9 cellular contexts compared by ENCODE assay signal in the genomic region with DNA sequence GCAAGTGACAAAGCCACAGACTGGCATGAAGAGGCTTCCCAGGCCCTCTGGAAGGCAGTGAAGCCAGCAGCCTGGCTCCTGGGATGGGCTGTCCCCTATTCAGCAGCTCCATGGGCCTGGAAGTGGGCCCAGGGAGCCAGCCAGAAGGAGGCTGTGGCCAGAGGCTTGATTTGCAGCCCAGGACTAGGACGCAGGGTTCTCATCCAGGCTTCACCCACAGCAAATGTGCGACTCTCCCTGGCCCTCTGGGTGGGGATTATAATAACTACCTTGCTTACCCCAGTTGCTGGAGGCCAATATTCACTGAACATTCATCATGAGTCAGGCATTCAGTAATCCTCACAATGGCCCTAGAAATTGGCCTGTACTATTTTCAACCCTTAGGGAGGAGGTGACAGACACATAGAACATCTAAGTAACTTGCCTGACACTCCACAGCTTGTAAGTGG. TPM values are rescaled to one million over a fixed set of nuclear protein-coding genes. Genes with fewer than 3 reads are reported as not detected.
A peak's percentile ranks its signal among the peaks of the same experiment; 100 is the strongest.
DNase-seq lines count a peak whose midpoint lies in the region; ATAC-seq and TF ChIP-seq lines count a peak whose summit lies in the region.
"Had no signal": no experiment of that assay in that cellular context is flagged by ENCODE, and none has a peak within 500 bp of the region (broad histone marks: within the 10 kb centered on the region; RNA-seq: fewer than 3 reads in every experiment).

No MANE protein-coding gene starts in this region.

- DNase-seq in G401 (ENCODE audit: low spot score): peak; percentile 25
- peak; percentile 30 for DNase-seq in NCI-H2227 (lab: John Stamatoyannopoulos, UW; ENCODE audit: unreplicated experiment)
- DNase-seq in dermis blood vessel endothelial cell: peak; percentile 52
- DNase-seq in osteoblast (ENCODE audit: insufficient read length, low spot score, missing footprints): peak; percentile 95
- DNase-seq in stimulated activated CD4-positive, alpha-beta T cell treated with anti-CD3 and anti-CD28 coated beads, Interleukin-12 subunit alpha, Interleukin-12 subunit beta, amount 100 ng/mL, for 4 hours: no peak
- no peak for DNase-seq in retina
- DNase-seq in NK-92 (lab: John Stamatoyannopoulos, UW; ENCODE audit: unreplicated experiment): no peak
- DNase-seq: NCI-H226 had no signal

- H3K4me2 ChIP-seq in osteoblast (ENCODE audit: insufficient read depth, low read length): no peak overlapping the region

- no peaks in the 10 kb centered on the region for H3K27me3 ChIP-seq in osteoblast (ENCODE audit: insufficient read depth, low read length)

- TF ChIP-seq CTCF in osteoblast (IDR thresholded peaks at IDR 0.05; ENCODE audit: extremely low read depth, low read depth, low read length): no peak

- no peak for ATAC-seq in HG03442 (IDR thresholded peaks at IDR 0.05; ENCODE audit: unreplicated experiment)

- H3K27ac ChIP-seq in osteoblast (ENCODE audit: low read depth, low read length): peak overlapping the region; percentile 59

- no peaks in the 10 kb centered on the region for H4K20me1 ChIP-seq in osteoblast (ENCODE audit: insufficient read depth, low read length)

- H3K4me1 ChIP-seq in osteoblast (ENCODE audit: insufficient read depth, low read length): peaks cover 27% of the 10 kb centered on the region

- H3K36me3 ChIP-seq in osteoblast (ENCODE audit: insufficient read depth, low read length): no peaks in the 10 kb centered on the region

- in situ Hi-C loops in G401 (cut with HindIII; ENCODE audit: low sequenced_read_pairs): no loop called here

- H3K9me3 ChIP-seq in osteoblast (ENCODE audit: low read depth, low read length): no peaks in the 10 kb centered on the region

- peak overlapping the region; percentile 44 for H2AFZ ChIP-seq in osteoblast (ENCODE audit: low read length)

- H3K79me2 ChIP-seq in osteoblast (ENCODE audit: insufficient read depth, low read length): no peaks in the 10 kb centered on the region

- H3K4me3 ChIP-seq in osteoblast (ENCODE audit: insufficient read depth, low read length): no peak overlapping the region

RNA-seq across cellular contexts. Expression of gene SRP14, which starts 24.6 kb away (rescaled TPM):
- total RNA-seq in G401 (2014; rRNA removed; shearing (Covaris generic)): 194 and 205 TPM in 2 replicates
- total RNA-seq in dermis blood vessel endothelial cell: 236 and 391 TPM in 2 replicates
- 81.4 and 97.2 TPM in 2 replicates for total RNA-seq in osteoblast

RNA-seq across cellular contexts. Expression of gene BMF, which starts 45.1 kb away (rescaled TPM):
- 8.1 and 14.3 TPM in 2 replicates for total RNA-seq in G401 (2014; rRNA removed; shearing (Covaris generic))
- total RNA-seq in dermis blood vessel endothelial cell: 9.4 and 18.4 TPM in 2 replicates
- 8.0 TPM in 2 replicates for total RNA-seq in osteoblast

Comparison
In these comparisons a context has a peak if more than half of its experiments do, and no peak if none do; other contexts are left out.
1. DNase-seq: peak in G401 (single experiment), NCI-H2227 (single experiment), dermis blood vessel endothelial cell (single experiment) and osteoblast (single experiment); none in stimulated activated CD4-positive, alpha-beta T cell treated with anti-CD3 and anti-CD28 coated beads, Interleukin-12 subunit alpha, Interleukin-12 subunit beta, amount 100 ng/mL, for 4 hours (single experiment), retina (single experiment) and NK-92 (single experiment).